ENCODE assay signal across 13 cellular contexts in the genomic region with DNA sequence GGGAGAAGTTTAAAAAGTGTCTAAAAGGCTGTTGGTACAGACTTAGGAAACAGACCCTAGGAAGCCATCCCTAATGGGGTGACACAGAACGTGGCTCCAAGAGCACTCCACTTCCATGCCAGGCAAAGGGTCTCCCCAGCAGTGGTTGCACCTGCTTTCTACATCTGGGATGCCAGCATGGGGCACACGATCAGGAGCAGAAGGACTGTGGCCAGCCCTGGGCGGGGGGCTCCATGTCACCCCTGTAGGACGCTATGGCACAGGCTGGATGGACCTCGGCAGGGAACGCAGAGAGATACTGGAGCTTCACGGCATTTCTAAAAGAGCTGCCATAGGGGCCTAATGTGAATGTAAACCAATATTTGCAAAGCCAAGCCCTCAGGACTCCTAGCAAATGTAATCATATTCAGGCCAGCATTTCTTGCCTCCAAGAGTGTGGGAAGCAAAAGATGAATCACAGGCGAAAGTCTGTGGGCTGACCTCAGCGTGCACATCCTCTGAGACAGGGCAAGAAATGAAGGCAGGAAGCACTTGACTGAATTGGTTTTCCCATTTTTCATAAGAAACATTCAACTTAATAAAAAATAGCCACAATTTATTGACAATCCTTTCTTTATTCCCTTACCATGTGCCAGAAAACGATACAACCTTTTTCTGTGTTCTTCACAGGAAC.
DNase-seq lines count a peak whose midpoint lies in the region; ATAC-seq and TF ChIP-seq lines count a peak whose summit lies in the region.
"Had no signal": no experiment of that assay in that cellular context is flagged by ENCODE, and none has a peak within 500 bp of the region (broad histone marks: within the 10 kb centered on the region; RNA-seq: fewer than 3 reads in every experiment).

No MANE protein-coding gene starts in this region.

- H3K27me3 ChIP-seq in psoas muscle (ENCODE audit: insufficient read depth in 3 of 3, low read length in 2 of 3): no peaks in the 10 kb centered on the region
- H3K27me3 ChIP-seq: tibial nerve had no signal

- ATAC-seq in activated T-helper 17 cell treated with anti-CD3 and anti-CD28 coated beads, Interleukin-2, amount 50 U/mL, for 72 hours (replicated peaks): peak; percentile 100
- ATAC-seq in GM21423 (IDR thresholded peaks at IDR 0.05; ENCODE audit: unreplicated experiment) (no peak), psoas muscle (no peak)

- DNase-seq in activated naive CD4-positive, alpha-beta T cell treated with Interleukin-2 at 50 U/mL for 16 hours: peak; percentile 60
- DNase-seq in activated naive CD4-positive, alpha-beta T cell (lab: John Stamatoyannopoulos, UW): no peak
- peak; percentile 96 for DNase-seq in iris pigment epithelial cell (ENCODE audit: low read depth)
- DNase-seq in stromal cell of bone marrow (ENCODE audit: low read depth): peak; percentile 79
- no peak for DNase-seq in OCI-M1 (lab: John Stamatoyannopoulos, UW)
- DNase-seq in psoas muscle: no peak
- DNase-seq: kidney; NK-92 treated with Interleukin-12 subunit alpha and Interleukin-12 subunit beta, amount 100 ng/mL, for 24 hours; retina had no signal

- peak overlapping the region; percentile 25 for H3K4me3 Mint-ChIP-seq in activated T-helper 17 cell treated with anti-CD3 and anti-CD28 coated beads, Interleukin-2, amount 50 U/mL, for 72 hours
- H3K4me3 Mint-ChIP-seq: CD14-positive monocyte had no signal

- no peak overlapping the region for H3K27ac Mint-ChIP-seq in activated T-helper 17 cell treated with anti-CD3 and anti-CD28 coated beads, Interleukin-2, amount 50 U/mL, for 72 hours
- H3K27ac Mint-ChIP-seq: CD14-positive monocyte had no signal

- H3K36me3 ChIP-seq in psoas muscle (ENCODE audit: insufficient read depth in 1 of 2, low read depth in 1 of 2): no peaks in the 10 kb centered on the region

- H3K4me1 Mint-ChIP-seq in activated T-helper 17 cell treated with anti-CD3 and anti-CD28 coated beads, Interleukin-2, amount 50 U/mL, for 72 hours: peaks cover 7% of the 10 kb centered on the region
- H3K4me1 Mint-ChIP-seq: CD14-positive monocyte had no signal

- H3K4me1 ChIP-seq in psoas muscle: peaks cover 2% of the 10 kb centered on the region

- no peak overlapping the region for H3K27ac ChIP-seq in psoas muscle

- no peaks in the 10 kb centered on the region for H3K36me3 Mint-ChIP-seq in activated T-helper 17 cell treated with anti-CD3 and anti-CD28 coated beads, Interleukin-2, amount 50 U/mL, for 72 hours (ENCODE audit: low read depth)

- WGBS in psoas muscle, 3 donors: 81 to 84% (median 82%) methylated on average over 10 of the region's 10 CpGs

- H3K27me3 Mint-ChIP-seq in activated T-helper 17 cell treated with anti-CD3 and anti-CD28 coated beads, Interleukin-2, amount 50 U/mL, for 72 hours: no peaks in the 10 kb centered on the region

- H3K9me3 Mint-ChIP-seq in activated T-helper 17 cell treated with anti-CD3 and anti-CD28 coated beads, Interleukin-2, amount 50 U/mL, for 72 hours: no peaks in the 10 kb centered on the region
- H3K9me3 Mint-ChIP-seq: CD14-positive monocyte had no signal

- no peaks in the 10 kb centered on the region for H3K9me3 ChIP-seq in psoas muscle
- H3K9me3 ChIP-seq: tibial nerve had no signal

- no peak overlapping the region for H3K4me3 ChIP-seq in psoas muscle
- H3K4me3 ChIP-seq: tibial nerve had no signal

- intact Hi-C loops in psoas muscle (cut with DNase I): no loop called here

- no peak for TF ChIP-seq CTCF in psoas muscle (IDR thresholded peaks at IDR 0.05)

Comparison
In these comparisons a context has a peak if more than half of its experiments do, and no peak if none do; other contexts are left out.
1. DNase-seq: peak in activated naive CD4-positive, alpha-beta T cell treated with Interleukin-2 at 50 U/mL for 16 hours (single experiment), iris pigment epithelial cell (single experiment) and stromal cell of bone marrow (single experiment); none in activated naive CD4-positive, alpha-beta T cell (0 of 4), OCI-M1 (single experiment) and psoas muscle (0 of 2).